In genomic region chr1:37811027-37811655, GRCh38 we compare ENCODE assay signal across 8 cellular contexts. TPM values are rescaled to one million over a fixed set of nuclear protein-coding genes. Genes with fewer than 3 reads are reported as not detected.
DNase-seq lines count a peak whose midpoint lies in the region; ATAC-seq and TF ChIP-seq lines count a peak whose summit lies in the region.

No MANE protein-coding gene starts in this region.

- peak in 1 of 3 donors; percentile 20 for TF ChIP-seq CTCF in lower leg skin (IDR thresholded peaks at IDR 0.05)

- no peak for TF ChIP-seq POLR2A in lower leg skin (IDR thresholded peaks at IDR 0.05)

- H3K4me3 ChIP-seq in lower leg skin (ENCODE audit: low read depth, poor library complexity, severe bottlenecking) = no peak overlapping the region

- ATAC-seq in HG03159 (IDR thresholded peaks at IDR 0.05; ENCODE audit: unreplicated experiment) (peak; percentile 46), HG02763 (IDR thresholded peaks at IDR 0.05; ENCODE audit: unreplicated experiment) (no peak)

- DNase-seq in COLO829 (ENCODE audit: low spot score) (peak; percentile 54), NCI-H748 (lab: John Stamatoyannopoulos, UW; ENCODE audit: unreplicated experiment) (peak; percentile 64), dedifferentiated amniotic fluid mesenchymal stem cell (ENCODE audit: extremely low spot score) (peak; percentile 70), lower leg skin (ENCODE audit: low spot score in 2 of 2) (peak; percentile 46 to 86)
- peak; percentile 61 for DNase-seq in activated CD4-positive, alpha-beta T cell treated with anti-CD3 and anti-CD28 coated beads, Interleukin-2, amount 50 U/mL, for 1 hour
- peak; percentile 29 to 45 for DNase-seq in stimulated activated CD8-positive, alpha-beta memory T cell treated with anti-CD3 and anti-CD28 coated beads, Interleukin-7, amount 100 ng/mL, for 1 hour (ENCODE audit: low read depth in 2 of 2)

- intact Hi-C loops in lower leg skin (cut with DNase I; ENCODE audit: low total_unique reads) = no loop called here

- WGBS in lower leg skin, 2 donors = 34 to 42% methylated on average over 7 of the region's 7 CpGs

RNA-seq across cellular contexts. Expression of gene YRDC, which starts 3.1 kb away (rescaled TPM):
- 10 to 100 TPM; 26.7 to 33.9 (median 27.9) TPM for total RNA-seq in lower leg skin

RNA-seq across cellular contexts. Expression of gene C1orf122, which starts 3.6 kb away (rescaled TPM):
- 10 to 100 TPM; 38.6 to 52.6 (median 47.0) TPM for total RNA-seq in lower leg skin

RNA-seq across cellular contexts. Expression of gene MANEAL, which starts 17.5 kb away (rescaled TPM):
- total RNA-seq in lower leg skin = 1 to 10 TPM; 5.0 to 6.7 (median 6.3) TPM

RNA-seq across cellular contexts. Expression of gene EPHA10, which starts 46.2 kb away (rescaled TPM):
- total RNA-seq in lower leg skin = 1 to 10 TPM in 1 of 4 donors, under 1 TPM in 1, not detected in 2; 0.37 to 1.5 TPM

RNA-seq across cellular contexts. Expression of gene MTF1, which starts 48.3 kb away (rescaled TPM):
- 1 to 10 TPM; 6.7 to 9.6 (median 7.7) TPM for total RNA-seq in lower leg skin
